ENCODE assay signal across 10 cellular contexts in the genomic region with DNA sequence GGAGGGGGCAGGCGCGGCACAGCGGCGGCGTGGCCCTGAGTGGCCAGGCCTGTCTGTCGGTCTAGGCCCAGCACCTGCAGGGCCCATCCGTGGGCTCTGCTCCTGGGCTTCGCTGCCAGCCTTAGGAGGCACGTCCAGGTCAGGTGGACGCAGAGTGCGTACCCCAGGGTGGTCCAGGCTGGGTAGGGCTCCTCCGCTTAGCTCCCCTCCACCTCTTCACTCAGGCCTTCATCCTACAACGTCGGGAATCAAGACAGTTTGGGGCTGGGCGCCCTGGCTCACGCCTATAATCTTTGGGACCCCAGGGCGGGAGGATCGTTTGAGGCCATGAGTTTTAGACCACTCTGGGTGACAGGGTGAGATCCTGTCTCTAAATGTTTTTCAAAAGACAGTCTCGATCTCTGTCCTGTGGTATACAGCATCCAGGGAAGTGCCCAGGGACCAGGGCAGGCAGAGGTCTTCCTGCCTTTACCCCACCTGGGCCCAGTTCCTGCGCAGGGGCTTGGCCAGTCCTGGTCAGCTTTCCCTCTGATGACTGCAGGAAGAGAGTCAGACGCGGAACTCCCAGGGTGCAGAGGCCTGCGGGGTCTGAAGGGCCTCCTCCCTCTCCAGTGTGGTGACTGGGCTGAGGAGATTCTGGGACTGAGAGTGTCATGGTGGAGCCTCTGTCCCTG. TPM values are rescaled to one million over a fixed set of nuclear protein-coding genes. Genes with fewer than 3 reads are reported as not detected.
A peak's percentile ranks its signal among the peaks of the same experiment; 100 is the strongest.
DNase-seq lines count a peak whose midpoint lies in the region; ATAC-seq and TF ChIP-seq lines count a peak whose summit lies in the region.
"Not testable (repeated sequence)": the region's sequence is repeated elsewhere in the genome, so short reads cannot be mapped to it uniquely, and the experiment has no call there.
"Had no signal": no experiment of that assay in that cellular context is flagged by ENCODE, and none has a peak within 500 bp of the region (broad histone marks: within the 10 kb centered on the region; RNA-seq: fewer than 3 reads in every experiment).

No MANE protein-coding gene starts in this region.

- CTCF ChIA-PET in CD4-positive, alpha-beta T cell (lab: Charles Lee): interaction anchor here (2.0 kb wide), 1 partner anchor 160 kb away, joined by 23 read pairs; a partner anchor contains a TSS

- H3F3A ChIP-seq in SU-DHL-6 (ENCODE audit: insufficient read depth): not testable (repeated sequence)

- DNase-seq in CD4-positive, alpha-beta T cell: peak in 2 of 10 experiments; percentile 9 to 10
- DNase-seq in amniotic epithelial cell (ENCODE audit: low read depth): peak; percentile 7
- peak; percentile 13 to 20 for DNase-seq in fibroblast of lung (ENCODE audit: low read depth in 2 of 2)
- not testable (repeated sequence) for DNase-seq in mesothelial cell of epicardium (ENCODE audit: low spot score in 2 of 2, unreplicated experiment in 2 of 2)

- peak overlapping the region; percentile 87 for H3K4me3 Mint-ChIP-seq in CD4-positive, alpha-beta T cell
- peak overlapping the region; percentile 70 for H3K4me3 Mint-ChIP-seq in mesothelial cell of epicardium
- peak overlapping the region; percentile 72 for H3K4me3 Mint-ChIP-seq in stimulated activated memory B cell treated with anti-CD40 and anti-IgM and Interleukin-4, amounts not matched to agents 10 μg/mL and 1 μg/mL and 100 μg/mL, for 72 hours

- not testable (repeated sequence) for H3K9me3 Mint-ChIP-seq in CD4-positive, alpha-beta T cell; mesothelial cell of epicardium; stimulated activated memory B cell treated with anti-CD40 and anti-IgM and Interleukin-4, amounts not matched to agents 10 μg/mL and 1 μg/mL and 100 μg/mL, for 72 hours

- peaks cover 55% of the 10 kb centered on the region for H3K79me2 ChIP-seq in SU-DHL-6 (ENCODE audit: insufficient read depth, low read length)
- H3K79me2 ChIP-seq in fibroblast of lung (ENCODE audit: control insufficient read depth, insufficient read depth, low read length): peaks cover 50% of the 10 kb centered on the region

- not testable (repeated sequence) for H3K27me3 ChIP-seq in CD4-positive, alpha-beta T cell (ENCODE audit: control insufficient read depth, insufficient read depth, low read length); HUES6 (ENCODE audit: control insufficient read depth, insufficient read depth, low read length); SU-DHL-6 (ENCODE audit: low read length); fibroblast of lung (ENCODE audit: control insufficient read depth, insufficient read depth, low read length)

- not testable (repeated sequence) for H3K27ac ChIP-seq in CD4-positive, alpha-beta T cell (ENCODE audit: low read depth, low read length); HUES6 (ENCODE audit: low read depth, low read length)
- H3K27ac ChIP-seq in SU-DHL-6 (ENCODE audit: low read depth, low read length) (peak overlapping the region; percentile 56), fibroblast of lung (ENCODE audit: insufficient read depth, low read length) (peak overlapping the region; percentile 61)

- not testable (repeated sequence) for H3K4me1 ChIP-seq in HUES6 (ENCODE audit: control insufficient read depth, insufficient read depth, low read length); fibroblast of lung (ENCODE audit: control insufficient read depth, extremely low read depth, insufficient read depth, low read length)

- peaks cover 18% of the 10 kb centered on the region for H3K36me3 ChIP-seq in HUES6 (ENCODE audit: control insufficient read depth, insufficient read depth, low read length)
- H3K36me3 ChIP-seq in SU-DHL-6 (ENCODE audit: low read length); fibroblast of lung (ENCODE audit: control insufficient read depth, insufficient read depth, low read length): not testable (repeated sequence)

- POLR2A ChIA-PET in CD4-positive, alpha-beta T cell (lab: Charles Lee): interaction anchor here (3.3 kb wide), 1 partner anchor 159 kb away, joined by 110 read pairs; a partner anchor contains a TSS

- not testable (repeated sequence) for H3K9me2 ChIP-seq in SU-DHL-6 (replicated peaks; ENCODE audit: insufficient read depth, low read length)

- ATAC-seq in CD4-positive, alpha-beta T cell (ENCODE audit: poor library complexity): not testable (repeated sequence)
- ATAC-seq in GM19455 (IDR thresholded peaks at IDR 0.05; ENCODE audit: unreplicated experiment): peak; percentile 32
- peak; percentile 6 for ATAC-seq in stimulated activated memory B cell treated with anti-CD40 and anti-IgM and Interleukin-4, amounts not matched to agents 10 μg/mL and 1 μg/mL and 100 μg/mL, for 72 hours

- H3K27ac Mint-ChIP-seq in CD4-positive, alpha-beta T cell: peak overlapping the region; percentile 73
- H3K27ac Mint-ChIP-seq in mesothelial cell of epicardium: peak overlapping the region; percentile 67
- H3K27ac Mint-ChIP-seq in stimulated activated memory B cell treated with anti-CD40 and anti-IgM and Interleukin-4, amounts not matched to agents 10 μg/mL and 1 μg/mL and 100 μg/mL, for 72 hours: peak overlapping the region; percentile 69

- not testable (repeated sequence) for TF ChIP-seq CTCF in CD4-positive, alpha-beta T cell (IDR thresholded peaks at IDR 0.05); SU-DHL-6 (IDR thresholded peaks at IDR 0.05; ENCODE audit: insufficient read depth, low read length, poor library complexity, severe bottlenecking); fibroblast of lung (conservative IDR thresholded peaks at IDR 0.05 in 1 of 2, IDR thresholded peaks at IDR 0.05 in 1 of 2; ENCODE audit: low read depth in 1 of 2, low read length in 2 of 2); mesothelial cell of epicardium (IDR thresholded peaks at IDR 0.05; ENCODE audit: unreplicated experiment)

- not testable (repeated sequence) for H3K27me3 Mint-ChIP-seq in CD4-positive, alpha-beta T cell; mesothelial cell of epicardium (ENCODE audit: low read depth); stimulated activated memory B cell treated with anti-CD40 and anti-IgM and Interleukin-4, amounts not matched to agents 10 μg/mL and 1 μg/mL and 100 μg/mL, for 72 hours

- H3K4me3 ChIP-seq in HUES6 (ENCODE audit: low read depth, low read length) (peak overlapping the region; percentile 62), SU-DHL-6 (ENCODE audit: insufficient read depth, low read length, poor library complexity, severe bottlenecking) (peak overlapping the region; percentile 77), fibroblast of lung (replicated peaks in 1 of 4; ENCODE audit: control extremely low read depth in 1 of 4, insufficient read depth in 1 of 4, low read depth in 3 of 4, low read length in 4 of 4) (peak overlapping the region; percentile 57 to 88 (median 62))

- H3K4me1 Mint-ChIP-seq in CD4-positive, alpha-beta T cell (ENCODE audit: low read depth): peaks cover 23% of the 10 kb centered on the region
- peaks cover 22% of the 10 kb centered on the region for H3K4me1 Mint-ChIP-seq in mesothelial cell of epicardium
- peaks cover 50% of the 10 kb centered on the region for H3K4me1 Mint-ChIP-seq in stimulated activated memory B cell treated with anti-CD40 and anti-IgM and Interleukin-4, amounts not matched to agents 10 μg/mL and 1 μg/mL and 100 μg/mL, for 72 hours

- H3K9ac ChIP-seq in HUES6 (ENCODE audit: low read length) (peak overlapping the region; percentile 68), SU-DHL-6 (ENCODE audit: low read length) (peak overlapping the region; percentile 85), fibroblast of lung (ENCODE audit: insufficient read depth, low read length) (peak overlapping the region; percentile 36)

- H4K20me1 ChIP-seq in SU-DHL-6 (ENCODE audit: low read depth, low read length); fibroblast of lung (ENCODE audit: control insufficient read depth, extremely low read depth, insufficient read depth, low read length): not testable (repeated sequence)

- not testable (repeated sequence) for H3K9me3 ChIP-seq in CD4-positive, alpha-beta T cell (ENCODE audit: control insufficient read depth, low read length); HUES6 (ENCODE audit: control insufficient read depth, insufficient read depth, low read depth, low read length); SU-DHL-6 (ENCODE audit: insufficient read depth, low read length); fibroblast of lung (ENCODE audit: control insufficient read depth, insufficient read depth, low read depth, low read length)

- intact Hi-C loops in CD4-positive, alpha-beta T cell (cut with DNase I, micrococcal nuclease): loop anchor here in 1 of 2 experiments (5.0 to 10.0 kb wide), 6 partner anchors 192 to 1309 kb away; a partner anchor contains a TSS

- H3K4me2 ChIP-seq in SU-DHL-6 (ENCODE audit: low read depth, low read length, poor library complexity, severe bottlenecking) (peak overlapping the region; percentile 82), fibroblast of lung (ENCODE audit: extremely low read depth, insufficient read depth, low read length) (peak overlapping the region; percentile 83)

- H2AFZ ChIP-seq in SU-DHL-6 (ENCODE audit: low read depth, low read length, severe bottlenecking): not testable (repeated sequence)
- peak overlapping the region; percentile 31 for H2AFZ ChIP-seq in fibroblast of lung (ENCODE audit: low read length)

- H3K36me3 Mint-ChIP-seq in CD4-positive, alpha-beta T cell (ENCODE audit: low read depth): peaks cover 13% of the 10 kb centered on the region
- not testable (repeated sequence) for H3K36me3 Mint-ChIP-seq in mesothelial cell of epicardium; stimulated activated memory B cell treated with anti-CD40 and anti-IgM and Interleukin-4, amounts not matched to agents 10 μg/mL and 1 μg/mL and 100 μg/mL, for 72 hours

RNA-seq across cellular contexts. Expression of a gene that starts 0.9 kb away (rescaled TPM):
- total RNA-seq in CD4-positive, alpha-beta T cell: 100 to 1,000 TPM; 229 to 254 TPM
- total RNA-seq in fibroblast of lung: 134 and 254 TPM in 2 replicates
- 47.7 and 54.0 TPM in 2 replicates for polyA plus RNA-seq in fibroblast of lung
- 229 and 313 TPM in 2 replicates for polyA plus RNA-seq in fibroblast of lung (2012)
- polyA minus RNA-seq in fibroblast of lung (ENCODE audit: low replicate concordance): 5.1 and 11.6 TPM in 2 replicates
- 217 to 234 TPM (median 231 TPM) in 3 replicates for total RNA-seq in mesothelial cell of epicardium

RNA-seq across cellular contexts. Expression of a gene that starts 1.6 kb away (rescaled TPM):
- 10 to 100 TPM; 81.2 to 89.9 TPM for total RNA-seq in CD4-positive, alpha-beta T cell
- 7.7 and 11.2 TPM in 2 replicates for total RNA-seq in fibroblast of lung
- 22.3 and 41.3 TPM in 2 replicates for polyA plus RNA-seq in fibroblast of lung
- 30.3 and 45.8 TPM in 2 replicates for polyA plus RNA-seq in fibroblast of lung (2012)
- polyA minus RNA-seq in fibroblast of lung (ENCODE audit: low replicate concordance): 56.4 and 96.8 TPM in 2 replicates
- 82.8 to 89.2 TPM (median 85.7 TPM) in 3 replicates for total RNA-seq in mesothelial cell of epicardium

RNA-seq across cellular contexts. Expression of a gene that starts 15.3 kb away (rescaled TPM):
- total RNA-seq in CD4-positive, alpha-beta T cell: not detected
- total RNA-seq in fibroblast of lung (not detected in 2 replicates), mesothelial cell of epicardium (not detected in 3 replicates)
- not detected in 2 replicates for polyA plus RNA-seq in fibroblast of lung
- polyA plus RNA-seq in fibroblast of lung (2012): not detected in 2 replicates
- not detected in 2 replicates for polyA minus RNA-seq in fibroblast of lung (ENCODE audit: low replicate concordance)
- total RNA-seq: left colon had no signal

RNA-seq across cellular contexts. Expression of a gene that starts 38.1 kb away (rescaled TPM):
- under 1 TPM; 0.38 to 0.56 TPM for total RNA-seq in CD4-positive, alpha-beta T cell
- 2.0 and 3.1 TPM in 2 replicates for total RNA-seq in fibroblast of lung
- polyA plus RNA-seq in fibroblast of lung: 1.8 and 2.1 TPM in 2 replicates
- polyA plus RNA-seq in fibroblast of lung (2012): 1.5 and 2.0 TPM in 2 replicates
- 1.4 and 2.4 TPM in 2 replicates for polyA minus RNA-seq in fibroblast of lung (ENCODE audit: low replicate concordance)
- 7.1 to 8.9 TPM (median 7.4 TPM) in 3 replicates for total RNA-seq in mesothelial cell of epicardium

RNA-seq across cellular contexts. Expression of a gene that starts 53.9 kb away (rescaled TPM):
- total RNA-seq in CD4-positive, alpha-beta T cell: not detected
- total RNA-seq in fibroblast of lung (not detected in 2 replicates), mesothelial cell of epicardium (49.5 to 55.5 TPM (median 53.3 TPM) in 3 replicates)
- polyA plus RNA-seq in fibroblast of lung: not detected in 2 replicates
- polyA plus RNA-seq in fibroblast of lung (2012): not detected in 2 replicates
- not detected in 2 replicates for polyA minus RNA-seq in fibroblast of lung (ENCODE audit: low replicate concordance)
- total RNA-seq: left colon had no signal
- polyA plus RNA-seq: adipose tissue had no signal
